17 cellular contexts compared by ENCODE assay signal in the genomic region with DNA sequence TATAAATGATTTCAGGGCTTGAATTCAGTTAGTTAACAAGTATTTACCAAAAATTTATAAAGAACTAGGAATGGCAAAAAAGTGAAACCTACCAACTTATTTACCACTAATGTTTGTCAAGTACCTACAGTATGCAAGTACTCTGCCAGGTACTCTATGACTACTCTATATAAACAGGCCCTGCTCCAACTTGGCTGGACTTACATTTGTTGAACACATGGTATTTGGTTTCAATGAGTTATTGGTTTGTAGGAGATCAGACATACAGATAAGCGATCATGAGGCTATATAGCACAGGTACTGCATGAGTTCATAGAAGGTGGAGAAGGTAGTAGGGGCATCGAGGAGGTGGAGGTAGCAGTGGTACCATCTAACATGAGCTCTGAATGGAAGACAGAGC.
DNase-seq lines count a peak whose midpoint lies in the region; TF ChIP-seq lines count a peak whose summit lies in the region.
"Had no signal": no experiment of that assay in that cellular context is flagged by ENCODE, and none has a peak within 500 bp of the region (broad histone marks: within the 10 kb centered on the region; RNA-seq: fewer than 3 reads in every experiment).

No MANE protein-coding gene starts in this region.

- 0 out of 2 replicates have a peak overlapping the region, but pooled peaks have one; percentile 31 for H3K27ac ChIP-seq in 22Rv1
- H3K27ac ChIP-seq in prostate gland: no peak overlapping the region
- H3K27ac ChIP-seq in hepatocyte: no peak overlapping the region
- H3K27ac ChIP-seq: BLaER1 had no signal

- H3K9me2 ChIP-seq in hepatocyte (replicated peaks; ENCODE audit: insufficient read depth): no peaks in the 10 kb centered on the region

- no peaks in the 10 kb centered on the region for H3K27me3 ChIP-seq in prostate gland (replicated peaks; ENCODE audit: insufficient read depth)
- no peaks in the 10 kb centered on the region for H3K27me3 ChIP-seq in hepatocyte
- H3K27me3 ChIP-seq: BE2C, BLaER1 had no signal

- H3K79me2 ChIP-seq in hepatocyte: no peaks in the 10 kb centered on the region

- H3K36me3 ChIP-seq in prostate gland (no peaks in the 10 kb centered on the region), hepatocyte (replicated peaks; ENCODE audit: insufficient read depth, low read depth) (no peaks in the 10 kb centered on the region)
- H3K36me3 ChIP-seq: BE2C, BLaER1 had no signal

- intact Hi-C loops in prostate gland (cut with DNase I): no loop called here

- H3K4me3 ChIP-seq in LNCaP clone FGC (ENCODE audit: low read depth, low read length): no peak overlapping the region
- no peak overlapping the region for H3K4me3 ChIP-seq in prostate gland
- no peak overlapping the region for H3K4me3 ChIP-seq in hepatocyte
- H3K4me3 ChIP-seq: BLaER1, GM12878 had no signal

- no peak for TF ChIP-seq POLR2A in prostate gland (IDR thresholded peaks at IDR 0.05)

- TF ChIP-seq CTCF in 22Rv1 (IDR thresholded peaks at IDR 0.05) (no peak), LNCaP clone FGC (IDR thresholded peaks at IDR 0.05; ENCODE audit: control insufficient read depth, extremely low read depth, insufficient read depth) (no peak), prostate gland (IDR thresholded peaks at IDR 0.05) (no peak), hepatocyte (IDR thresholded peaks at IDR 0.05; ENCODE audit: poor library complexity) (no peak)

- no peaks in the 10 kb centered on the region for H3K9me3 ChIP-seq in prostate gland
- H3K9me3 ChIP-seq in hepatocyte (ENCODE audit: low read depth): no peaks in the 10 kb centered on the region
- H3K9me3 ChIP-seq: BE2C, BLaER1, Caco-2 had no signal

- H3K4me1 ChIP-seq in prostate gland (replicated peaks) (no peaks in the 10 kb centered on the region), hepatocyte (ENCODE audit: insufficient read depth) (no peaks in the 10 kb centered on the region)
- H3K4me1 ChIP-seq: BLaER1, Caco-2 had no signal

- DNase-seq in LNCaP clone FGC (ENCODE audit: low read depth) (peak; percentile 99), prostate gland (ENCODE audit: low spot score) (peak; percentile 19), G401 (ENCODE audit: low spot score) (no peak), hepatocyte (ENCODE audit: low spot score) (no peak)
- DNase-seq: 8988T; ACHN; BE2C; C1 segment of cervical spinal cord; Caco-2; Calu3; CD4-positive, alpha-beta T cell; CD8-positive, alpha-beta T cell; DMS79 treated with DMSO at 0.1 percent for 48 hours; GDM1 had no signal

- no peak overlapping the region for H2AFZ ChIP-seq in hepatocyte

- WGBS in prostate gland: 86% methylated on average over 2 of the region's 2 CpGs
- WGBS in hepatocyte (ENCODE audit: low lambda C conversion rate, missing lambda C conversion rate): 97% methylated on average over 2 of the region's 2 CpGs

- no peaks in the 10 kb centered on the region for H4K20me1 ChIP-seq in hepatocyte (ENCODE audit: insufficient read depth, poor library complexity, severe bottlenecking)
- H4K20me1 ChIP-seq: BLaER1 had no signal

- in situ Hi-C loops in G401 (cut with HindIII; ENCODE audit: low sequenced_read_pairs): no loop called here

- no peak overlapping the region for H3K4me2 ChIP-seq in hepatocyte
- H3K4me2 ChIP-seq: BLaER1 had no signal

Comparison
In these comparisons a context has a peak if more than half of its experiments do, and no peak if none do; other contexts are left out.
1. DNase-seq: peak in LNCaP clone FGC (single experiment) and prostate gland (single experiment); none in G401 (single experiment) and hepatocyte (single experiment).